Comparison of ENCODE assay signal across 1 cellular context in genomic region chr1:192808588-192809285, GRCh38.
TF ChIP-seq lines count a peak whose summit lies in the region.

Gene RGS2, plus strand, starts transcription at chr1:192809039. Its CDS starts 33 bp downstream, at chr1:192809072.

TF ChIP-seq in HEK293, 187 proteins besides CTCF, POLR2A, EP300 and RAD21 (continued from another document):
- TF ChIP-seq ZBTB11 (tag by site-specific recombination; conservative IDR thresholded peaks at IDR 0.05; ENCODE audit: low read depth) (no peak), ZNF596 (tag by site-specific recombination; IDR thresholded peaks at IDR 0.05) (no peak), ZNF2 (tag by site-specific recombination; IDR thresholded peaks at IDR 0.05) (peak; percentile 86; the same call in 1 of the 2 replicates), ZNF521 (tag by site-specific recombination; IDR thresholded peaks at IDR 0.05) (no peak), ZNF560 (tag by site-specific recombination; IDR thresholded peaks at IDR 0.05; ENCODE audit: borderline replicate concordance) (no peak), HIC1 (tag by site-specific recombination; IDR thresholded peaks at IDR 0.05) (peak; percentile 90; the same call in 1 of the 2 replicates), ZNF324 (tag by site-specific recombination; IDR thresholded peaks at IDR 0.05) (no peak), ZBTB21 (tag by site-specific recombination; IDR thresholded peaks at IDR 0.05) (no peak), KLF7 (tag by site-specific recombination; IDR thresholded peaks at IDR 0.05; ENCODE audit: borderline replicate concordance) (no peak), SCRT2 (tag by site-specific recombination; IDR thresholded peaks at IDR 0.05) (no peak), ZBTB8A (tag by site-specific recombination; IDR thresholded peaks at IDR 0.05) (peak; percentile 56), ZNF341 (tag by site-specific recombination; IDR thresholded peaks at IDR 0.05; ENCODE audit: low read depth) (peak; percentile 73), ZNF585B (tag by site-specific recombination; IDR thresholded peaks at IDR 0.05) (no peak), ZNF529 (tag by site-specific recombination; IDR thresholded peaks at IDR 0.05; ENCODE audit: insufficient replicate concordance) (no peak), IKZF3 (tag by site-specific recombination; IDR thresholded peaks at IDR 0.05) (no peak), ZNF600 (tag by site-specific recombination; IDR thresholded peaks at IDR 0.05) (peak; percentile 77), SP3 (tag by site-specific recombination; IDR thresholded peaks at IDR 0.05) (peak; percentile 74), ZNF544 (tag by site-specific recombination; IDR thresholded peaks at IDR 0.05) (no peak), ZNF394 (tag by site-specific recombination; IDR thresholded peaks at IDR 0.05; ENCODE audit: borderline replicate concordance) (no peak; the same call in 1 of the 2 replicates), ZSCAN4 (tag by site-specific recombination; IDR thresholded peaks at IDR 0.05) (no peak), KLF16 (tag by site-specific recombination; IDR thresholded peaks at IDR 0.05) (peak; percentile 11; the same call in 1 of the 2 replicates), ZNF513 (tag by site-specific recombination; IDR thresholded peaks at IDR 0.05) (no peak), ZNF248 (tag by site-specific recombination; IDR thresholded peaks at IDR 0.05) (no peak), ZNF776 (tag by site-specific recombination; IDR thresholded peaks at IDR 0.05; ENCODE audit: borderline replicate concordance) (no peak), ZNF311 (tag by site-specific recombination; IDR thresholded peaks at IDR 0.05; ENCODE audit: borderline replicate concordance) (no peak), PBX3 (CRISPR knock-in tag; IDR thresholded peaks at IDR 0.05) (peak; percentile 76; the same call in 1 of the 2 replicates), RBAK (tag by site-specific recombination; IDR thresholded peaks at IDR 0.05) (no peak), YY2 (tag by site-specific recombination; IDR thresholded peaks at IDR 0.05) (no peak), ZNF37A (tag by site-specific recombination; IDR thresholded peaks at IDR 0.05) (no peak), ZNF768 (tag by site-specific recombination; IDR thresholded peaks at IDR 0.05) (no peak), ZNF423 (tag by site-specific recombination; IDR thresholded peaks at IDR 0.05) (no peak), PRDM10 (tag by site-specific recombination; IDR thresholded peaks at IDR 0.05) (no peak), SETDB1 (IDR thresholded peaks at IDR 0.05; ENCODE audit: insufficient read length, low read length) (peak; percentile 10), ZNF366 (tag by site-specific recombination; conservative IDR thresholded peaks at IDR 0.05) (no peak)
- TF ChIP-seq, protein P1, sequence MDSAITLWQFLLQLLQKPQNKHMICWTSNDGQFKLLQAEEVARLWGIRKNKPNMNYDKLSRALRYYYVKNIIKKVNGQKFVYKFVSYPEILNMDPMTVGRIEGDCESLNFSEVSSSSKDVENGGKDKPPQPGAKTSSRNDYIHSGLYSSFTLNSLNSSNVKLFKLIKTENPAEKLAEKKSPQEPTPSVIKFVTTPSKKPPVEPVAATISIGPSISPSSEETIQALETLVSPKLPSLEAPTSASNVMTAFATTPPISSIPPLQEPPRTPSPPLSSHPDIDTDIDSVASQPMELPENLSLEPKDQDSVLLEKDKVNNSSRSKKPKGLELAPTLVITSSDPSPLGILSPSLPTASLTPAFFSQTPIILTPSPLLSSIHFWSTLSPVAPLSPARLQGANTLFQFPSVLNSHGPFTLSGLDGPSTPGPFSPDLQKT (IDR thresholded peaks at IDR 0.05; ENCODE audit: borderline replicate concordance, low read depth, low read length) = no peak
- TF ChIP-seq, protein P2, sequence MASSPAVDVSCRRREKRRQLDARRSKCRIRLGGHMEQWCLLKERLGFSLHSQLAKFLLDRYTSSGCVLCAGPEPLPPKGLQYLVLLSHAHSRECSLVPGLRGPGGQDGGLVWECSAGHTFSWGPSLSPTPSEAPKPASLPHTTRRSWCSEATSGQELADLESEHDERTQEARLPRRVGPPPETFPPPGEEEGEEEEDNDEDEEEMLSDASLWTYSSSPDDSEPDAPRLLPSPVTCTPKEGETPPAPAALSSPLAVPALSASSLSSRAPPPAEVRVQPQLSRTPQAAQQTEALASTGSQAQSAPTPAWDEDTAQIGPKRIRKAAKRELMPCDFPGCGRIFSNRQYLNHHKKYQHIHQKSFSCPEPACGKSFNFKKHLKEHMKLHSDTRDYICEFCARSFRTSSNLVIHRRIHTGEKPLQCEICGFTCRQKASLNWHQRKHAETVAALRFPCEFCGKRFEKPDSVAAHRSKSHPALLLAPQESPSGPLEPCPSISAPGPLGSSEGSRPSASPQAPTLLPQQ (tag by site-specific recombination; IDR thresholded peaks at IDR 0.05) = peak; percentile 8; the same call in 1 of the 2 replicates
- TF ChIP-seq, protein P3, sequence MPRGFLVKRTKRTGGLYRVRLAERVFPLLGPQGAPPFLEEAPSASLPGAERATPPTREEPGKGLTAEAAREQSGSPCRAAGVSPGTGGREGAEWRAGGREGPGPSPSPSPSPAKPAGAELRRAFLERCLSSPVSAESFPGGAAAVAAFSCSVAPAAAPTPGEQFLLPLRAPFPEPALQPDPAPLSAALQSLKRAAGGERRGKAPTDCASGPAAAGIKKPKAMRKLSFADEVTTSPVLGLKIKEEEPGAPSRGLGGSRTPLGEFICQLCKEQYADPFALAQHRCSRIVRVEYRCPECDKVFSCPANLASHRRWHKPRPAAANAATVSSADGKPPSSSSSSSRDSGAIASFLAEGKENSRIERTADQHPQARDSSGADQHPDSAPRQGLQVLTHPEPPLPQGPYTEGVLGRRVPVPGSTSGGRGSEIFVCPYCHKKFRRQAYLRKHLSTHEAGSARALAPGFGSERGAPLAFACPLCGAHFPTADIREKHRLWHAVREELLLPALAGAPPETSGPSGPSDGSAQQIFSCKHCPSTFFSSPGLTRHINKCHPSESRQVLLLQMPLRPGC (tag by site-specific recombination; IDR thresholded peaks at IDR 0.05) = no peak
